In the genomic region with DNA sequence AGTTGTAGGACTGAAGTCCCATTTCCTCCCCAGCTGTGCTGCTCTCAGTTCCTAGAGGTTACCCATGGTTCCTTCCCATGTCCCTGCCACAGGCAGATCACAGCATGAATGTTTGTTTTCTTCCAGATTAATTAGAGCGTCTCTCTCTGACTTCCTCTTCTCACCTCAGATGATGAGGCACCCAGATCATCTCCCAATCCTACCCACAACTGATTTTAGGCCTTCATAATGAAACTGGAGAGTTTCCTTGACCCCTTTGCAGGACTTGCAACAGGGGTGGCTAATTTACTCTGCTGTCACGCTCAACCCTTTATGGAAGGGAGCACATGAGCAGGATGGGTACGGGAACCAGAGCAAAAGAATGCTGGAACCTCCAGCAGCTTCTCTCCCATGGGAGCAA, we compare ENCODE assay signal across 15 cellular contexts.
"Had no signal": no experiment of that assay in that cellular context is flagged by ENCODE, and none has a peak within 500 bp of the region (broad histone marks: within the 10 kb centered on the region; RNA-seq: fewer than 3 reads in every experiment).

No MANE protein-coding gene starts in this region.

- H3K36me3 Mint-ChIP-seq: type B pancreatic cell had no signal

- DNase-seq: activated CD4-positive, alpha-beta memory T cell treated with anti-CD3 and anti-CD28 coated beads, Interleukin-2, amount 10 ng/mL, durations not matched to agents 7 days and 5 days; activated CD4-positive, CD25-positive, alpha-beta regulatory T cell treated with anti-CD3 and anti-CD28 coated beads, Interleukin-2, amount 50 U/mL, for 72 hours; activated T-cell treated with anti-CD3 and anti-CD28 coated beads, Interleukin-2, amount 50 U/mL, for 48 hours; caudate nucleus; colonic mucosa; effector CD4-positive, alpha-beta T cell; heart right ventricle; left lung; pancreas; small intestine; SW 1271 had no signal

- H3K27ac Mint-ChIP-seq: activated CD4-positive, alpha-beta memory T cell treated with anti-CD3 and anti-CD28 coated beads, Interleukin-2, amount 10 ng/mL, durations not matched to agents 7 days and 5 days; type B pancreatic cell had no signal

- H3K4me3 ChIP-seq: colonic mucosa, heart right ventricle, left lung, pancreas had no signal

- H3K27ac ChIP-seq: colonic mucosa, left lung had no signal

- ATAC-seq: heart right ventricle, left lung had no signal

- H3K4me3 Mint-ChIP-seq: activated CD4-positive, alpha-beta memory T cell treated with anti-CD3 and anti-CD28 coated beads, Interleukin-2, amount 10 ng/mL, durations not matched to agents 7 days and 5 days; type B pancreatic cell had no signal

- FAIRE-seq: astrocyte, frontal cortex, keratinocyte, pancreas, small intestine had no signal

- H3K4me1 ChIP-seq: colonic mucosa had no signal

- H3K27me3 ChIP-seq: colonic mucosa, heart right ventricle, left lung, pancreas had no signal

- H3K9me3 ChIP-seq: colonic mucosa, pancreas had no signal

- H3K36me3 ChIP-seq: colonic mucosa, heart right ventricle, left lung, pancreas had no signal
